15 cellular contexts compared by ENCODE assay signal in the genomic region with DNA sequence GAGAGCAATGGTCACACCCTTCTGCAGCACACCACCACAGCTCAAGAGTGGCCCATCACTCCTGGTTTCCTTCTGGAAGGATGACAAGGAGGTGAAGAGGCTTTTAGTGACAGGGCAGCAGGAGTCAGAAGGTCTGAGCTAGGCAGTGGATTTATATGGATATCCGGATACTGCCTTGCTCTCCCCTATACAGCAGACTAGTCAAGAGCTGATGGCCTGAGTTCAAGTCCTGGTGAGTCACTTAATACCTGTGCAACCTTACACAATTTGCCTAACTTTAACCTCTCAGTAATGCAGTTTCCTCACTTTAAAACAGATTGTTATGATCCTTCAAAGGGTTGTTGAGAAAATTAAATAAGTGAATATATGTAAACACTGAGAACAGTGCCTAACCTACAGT. TPM values are rescaled to one million over a fixed set of nuclear protein-coding genes. Genes with fewer than 3 reads are reported as not detected.
A peak's percentile ranks its signal among the peaks of the same experiment; 100 is the strongest.
DNase-seq lines count a peak whose midpoint lies in the region; ATAC-seq and TF ChIP-seq lines count a peak whose summit lies in the region.
"Had no signal": no experiment of that assay in that cellular context is flagged by ENCODE, and none has a peak within 500 bp of the region (broad histone marks: within the 10 kb centered on the region; RNA-seq: fewer than 3 reads in every experiment).

No MANE protein-coding gene starts in this region.

- H3K4me3 ChIP-seq in right cardiac atrium (ENCODE audit: low read length) = no peak overlapping the region
- H3K4me3 ChIP-seq in tibial artery = no peak overlapping the region

- no peaks in the 10 kb centered on the region for H3K36me3 ChIP-seq in tibial artery
- H3K36me3 ChIP-seq: brain microvascular endothelial cell had no signal

- peaks cover 17% of the 10 kb centered on the region for H3K36me3 Mint-ChIP-seq in dendritic cell treated with granulocyte-macrophage colony-stimulating factor and Interleukin-4, amounts not matched to agents 40 ng/mL and 50 ng/mL, for 4 days (ENCODE audit: low read depth)
- peaks cover 6% of the 10 kb centered on the region for H3K36me3 Mint-ChIP-seq in nephron progenitor cell (ENCODE audit: low read depth)
- H3K36me3 Mint-ChIP-seq: natural killer cell had no signal

- H3K9me3 Mint-ChIP-seq in dendritic cell treated with granulocyte-macrophage colony-stimulating factor and Interleukin-4, amounts not matched to agents 40 ng/mL and 50 ng/mL, for 4 days = no peaks in the 10 kb centered on the region
- H3K9me3 Mint-ChIP-seq in nephron progenitor cell = no peaks in the 10 kb centered on the region
- H3K9me3 Mint-ChIP-seq: natural killer cell; stimulated activated naive CD8-positive, alpha-beta T cell treated with anti-CD3 and anti-CD28 coated beads, Interleukin-15, Interleukin-2, amounts not matched to agents 100 ng/mL and 50 ng/mL, for 24 hours had no signal

- H3K27ac ChIP-seq in right cardiac atrium (ENCODE audit: low read length) = peak overlapping the region; percentile 23
- H3K27ac ChIP-seq in tibial artery = no peak overlapping the region
- H3K27ac ChIP-seq: brain microvascular endothelial cell had no signal

- H3K27me3 ChIP-seq in right cardiac atrium (ENCODE audit: control insufficient read depth, insufficient read depth) (no peaks in the 10 kb centered on the region), tibial artery (no peaks in the 10 kb centered on the region)
- H3K27me3 ChIP-seq: brain microvascular endothelial cell had no signal

- peaks cover 45% of the 10 kb centered on the region for H3K4me1 ChIP-seq in right cardiac atrium (ENCODE audit: control insufficient read depth, insufficient read depth, low read length)
- H3K4me1 ChIP-seq in tibial artery = peaks cover 0 to 50% (median 28%) of the 10 kb centered on the region in 4 donors

- intact Hi-C loops in right cardiac atrium (cut with DNase I) (loop anchor here in 1 of 4 donors (10.0 kb wide), 1 partner anchor 127 kb away; no protein-coding TSS in a partner anchor), Right ventricle myocardium inferior (cut with DNase I) (no loop called here), tibial artery (cut with DNase I; ENCODE audit: low total_unique reads) (no loop called here)
- intact Hi-C loops in dendritic cell treated with granulocyte-macrophage colony-stimulating factor and Interleukin-4, amounts not matched to agents 40 ng/mL and 50 ng/mL, for 4 days (cut with micrococcal nuclease) = no loop called here

- peak overlapping the region; percentile 67 for H3K27ac Mint-ChIP-seq in dendritic cell treated with granulocyte-macrophage colony-stimulating factor and Interleukin-4, amounts not matched to agents 40 ng/mL and 50 ng/mL, for 4 days
- H3K27ac Mint-ChIP-seq in nephron progenitor cell = no peak overlapping the region
- H3K27ac Mint-ChIP-seq: natural killer cell had no signal

- H3K4me1 Mint-ChIP-seq in dendritic cell treated with granulocyte-macrophage colony-stimulating factor and Interleukin-4, amounts not matched to agents 40 ng/mL and 50 ng/mL, for 4 days (ENCODE audit: low read depth) = peaks cover 86% of the 10 kb centered on the region
- H3K4me1 Mint-ChIP-seq in nephron progenitor cell = peaks cover 73% of the 10 kb centered on the region

- TF ChIP-seq CTCF in nephron progenitor cell (IDR thresholded peaks at IDR 0.05) = no peak
- no peak for TF ChIP-seq CTCF in tibial artery (IDR thresholded peaks at IDR 0.05)

- ATAC-seq in right cardiac atrium = no peak
- no peak for ATAC-seq in Right ventricle myocardium inferior
- no peak for ATAC-seq in GM18909 (IDR thresholded peaks at IDR 0.05; ENCODE audit: poor library complexity, unreplicated experiment)

- DNase-seq in right cardiac atrium (no peak), Right ventricle myocardium inferior (ENCODE audit: missing footprints) (no peak), nephron progenitor cell (no peak), NCI-H1048 (lab: John Stamatoyannopoulos, UW) (no peak), tibial artery (no peak), CD1c-positive myeloid dendritic cell (ENCODE audit: extremely low spot score) (no peak)
- DNase-seq: activated CD4-positive, alpha-beta T cell treated with anti-CD3 and anti-CD28 coated beads for 48 hours; brain microvascular endothelial cell; natural killer cell; NCI-H1930; NCI-H69; RPMI8226 had no signal

- no peaks in the 10 kb centered on the region for H3K27me3 Mint-ChIP-seq in dendritic cell treated with granulocyte-macrophage colony-stimulating factor and Interleukin-4, amounts not matched to agents 40 ng/mL and 50 ng/mL, for 4 days
- peaks cover 5% of the 10 kb centered on the region for H3K27me3 Mint-ChIP-seq in nephron progenitor cell (ENCODE audit: low read depth, poor library complexity)
- H3K27me3 Mint-ChIP-seq: stimulated activated naive CD8-positive, alpha-beta T cell treated with anti-CD3 and anti-CD28 coated beads, Interleukin-15, Interleukin-2, amounts not matched to agents 100 ng/mL and 50 ng/mL, for 24 hours had no signal

- no peaks in the 10 kb centered on the region for H3K9me3 ChIP-seq in right cardiac atrium (ENCODE audit: control insufficient read depth, low read length)
- H3K9me3 ChIP-seq in tibial artery = no peaks in the 10 kb centered on the region

- 90% methylated on average over 1 of the region's 1 CpG for WGBS in right cardiac atrium

- H3K4me3 Mint-ChIP-seq in dendritic cell treated with granulocyte-macrophage colony-stimulating factor and Interleukin-4, amounts not matched to agents 40 ng/mL and 50 ng/mL, for 4 days = no peak overlapping the region
- H3K4me3 Mint-ChIP-seq in nephron progenitor cell = peak overlapping the region; percentile 28
- H3K4me3 Mint-ChIP-seq: natural killer cell; stimulated activated naive CD8-positive, alpha-beta T cell treated with anti-CD3 and anti-CD28 coated beads, Interleukin-15, Interleukin-2, amounts not matched to agents 100 ng/mL and 50 ng/mL, for 24 hours had no signal

RNA-seq across cellular contexts. Expression of gene MYO18A, which starts 22.9 kb away (rescaled TPM):
- total RNA-seq in right cardiac atrium = 100 to 1,000 TPM; 206 to 312 (median 277) TPM
- polyA plus RNA-seq in right cardiac atrium = 248 TPM
- 373 TPM for total RNA-seq in Right ventricle myocardium inferior
